8 cellular contexts compared by ENCODE assay signal in the genomic region with DNA sequence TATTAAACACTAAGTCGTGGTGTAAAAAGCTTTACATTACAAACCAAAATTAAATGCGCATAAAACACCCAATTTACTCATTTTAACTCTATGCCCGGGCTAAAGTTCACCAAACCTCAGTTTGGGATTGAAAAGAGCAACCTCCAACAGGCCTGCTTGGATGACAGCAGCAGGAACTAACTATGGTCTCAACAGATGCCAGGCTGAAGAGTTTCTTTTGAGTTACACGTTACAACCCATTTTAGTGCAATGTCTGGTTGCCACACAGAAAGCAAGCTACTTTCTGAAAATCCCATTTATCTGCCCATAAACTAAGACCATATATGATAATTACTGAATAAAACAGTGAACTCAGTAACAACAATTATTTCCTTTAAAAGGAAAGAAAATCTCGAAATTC. TPM values are rescaled to one million over a fixed set of nuclear protein-coding genes. Genes with fewer than 3 reads are reported as not detected.
DNase-seq lines count a peak whose midpoint lies in the region; ATAC-seq and TF ChIP-seq lines count a peak whose summit lies in the region.

No MANE protein-coding gene starts in this region.

- H2AFZ ChIP-seq in KMS-11 (ENCODE audit: low read depth) (no peak overlapping the region), neural cell (ENCODE audit: low read depth, low read length) (no peak overlapping the region)

- TF ChIP-seq CTCF in BJ (IDR thresholded peaks at IDR 0.05; ENCODE audit: insufficient read depth, low read depth, low read length) (no peak), KMS-11 (conservative IDR thresholded peaks at IDR 0.05; ENCODE audit: low read depth, low read length) (no peak), dorsolateral prefrontal cortex (IDR thresholded peaks at IDR 0.05 in 54 of 56, conservative IDR thresholded peaks at IDR 0.05 in 2 of 56; ENCODE audit: low read depth in 1 of 56, partially characterized antibody in 56 of 56) (no peak), neural cell (IDR thresholded peaks at IDR 0.05; ENCODE audit: poor library complexity, severe bottlenecking) (no peak)

- POLR2A ChIA-PET in BJ (lab: Charles Lee): no interaction called here

- H3K79me2 ChIP-seq in KMS-11 (ENCODE audit: insufficient read depth, low read depth) (no peaks in the 10 kb centered on the region), neural cell (replicated peaks; ENCODE audit: insufficient read depth, low read length) (peaks cover 26% of the 10 kb centered on the region)

- DNase-seq in BJ (ENCODE audit: low read depth): no peak
- no peak for DNase-seq in dorsolateral prefrontal cortex
- DNase-seq in LoVo (ENCODE audit: low spot score): no peak
- no peak for DNase-seq in mesenteric fat pad (ENCODE audit: low spot score)

- H4K20me1 ChIP-seq in KMS-11 (ENCODE audit: insufficient read depth) (no peaks in the 10 kb centered on the region), neural cell (ENCODE audit: insufficient read depth) (no peaks in the 10 kb centered on the region)

- intact Hi-C loops in dorsolateral prefrontal cortex (cut with DNase I): no loop called here

- CTCF ChIA-PET in BJ (lab: Yijun Ruan, JAX): no interaction called here

- no peak for TF ChIP-seq RAD21 in neural cell (conservative IDR thresholded peaks at IDR 0.05)

- H3K9ac ChIP-seq in KMS-11 (no peak overlapping the region), neural cell (ENCODE audit: low read length) (peak overlapping the region; percentile 69)

- H3K9me3 ChIP-seq in neural cell (ENCODE audit: low read length): no peaks in the 10 kb centered on the region

- H3K4me2 ChIP-seq in KMS-11 (peak overlapping the region; percentile 66; the same call in 1 of the 2 replicates), neural cell (ENCODE audit: low read length) (peak overlapping the region; percentile 66)

- ATAC-seq in HG02623 (IDR thresholded peaks at IDR 0.05; ENCODE audit: unreplicated experiment) (no peak), HG03108 (IDR thresholded peaks at IDR 0.05; ENCODE audit: unreplicated experiment) (no peak)

- H3K9me2 ChIP-seq in neural cell (ENCODE audit: insufficient read depth, low read length): no peaks in the 10 kb centered on the region

- no peak for TF ChIP-seq EP300 in neural cell (conservative IDR thresholded peaks at IDR 0.05; ENCODE audit: poor library complexity, severe bottlenecking)

- no peaks in the 10 kb centered on the region for H3F3A ChIP-seq in neural cell (ENCODE audit: insufficient read depth, low read length, poor library complexity, severe bottlenecking)

- H3K27ac ChIP-seq in KMS-11 (no peak overlapping the region), dorsolateral prefrontal cortex (peak overlapping the region in 56 of 59 donors; percentile 35 to 98 (median 92)), neural cell (ENCODE audit: low read length) (no peak overlapping the region)

- peaks cover 1% of the 10 kb centered on the region; the same call in 1 of the 2 replicates for H3K36me3 ChIP-seq in BJ (ENCODE audit: control insufficient read depth, insufficient read depth, low read length)
- no peaks in the 10 kb centered on the region for H3K36me3 ChIP-seq in KMS-11 (ENCODE audit: insufficient read depth)
- H3K36me3 ChIP-seq in neural cell (ENCODE audit: insufficient read depth, low read length): no peaks in the 10 kb centered on the region

- H3K27me3 ChIP-seq in BJ (ENCODE audit: control insufficient read depth, insufficient read depth, low read length) (no peaks in the 10 kb centered on the region), KMS-11 (ENCODE audit: insufficient read depth, low read depth) (no peaks in the 10 kb centered on the region; the same call in 1 of the 2 replicates), dorsolateral prefrontal cortex (no peaks in the 10 kb centered on the region), neural cell (ENCODE audit: insufficient read depth, low read depth, low read length) (no peaks in the 10 kb centered on the region)

- H3K4me3 ChIP-seq in BJ (ENCODE audit: low read depth, low read length): peak overlapping the region; percentile 85
- no peak overlapping the region for H3K4me3 ChIP-seq in KMS-11 (IDR thresholded peaks at IDR 0.05; ENCODE audit: insufficient read depth, low read depth, low read length)
- peak overlapping the region; percentile 60 to 95 (median 85) for H3K4me3 ChIP-seq in dorsolateral prefrontal cortex
- H3K4me3 ChIP-seq in neural cell (ENCODE audit: low read length): peak overlapping the region; percentile 82

- no peaks in the 10 kb centered on the region for H3K4me1 ChIP-seq in KMS-11 (ENCODE audit: low read depth, poor library complexity, severe bottlenecking)

TF ChIP-seq in neural cell, 6 proteins besides CTCF, POLR2A, EP300 and RAD21:
- TF ChIP-seq SMC3 (conservative IDR thresholded peaks at IDR 0.05; ENCODE audit: poor library complexity) (no peak), TAF1 (IDR thresholded peaks at IDR 0.05; ENCODE audit: low read depth) (no peak)
- TF ChIP-seq, protein P1, sequence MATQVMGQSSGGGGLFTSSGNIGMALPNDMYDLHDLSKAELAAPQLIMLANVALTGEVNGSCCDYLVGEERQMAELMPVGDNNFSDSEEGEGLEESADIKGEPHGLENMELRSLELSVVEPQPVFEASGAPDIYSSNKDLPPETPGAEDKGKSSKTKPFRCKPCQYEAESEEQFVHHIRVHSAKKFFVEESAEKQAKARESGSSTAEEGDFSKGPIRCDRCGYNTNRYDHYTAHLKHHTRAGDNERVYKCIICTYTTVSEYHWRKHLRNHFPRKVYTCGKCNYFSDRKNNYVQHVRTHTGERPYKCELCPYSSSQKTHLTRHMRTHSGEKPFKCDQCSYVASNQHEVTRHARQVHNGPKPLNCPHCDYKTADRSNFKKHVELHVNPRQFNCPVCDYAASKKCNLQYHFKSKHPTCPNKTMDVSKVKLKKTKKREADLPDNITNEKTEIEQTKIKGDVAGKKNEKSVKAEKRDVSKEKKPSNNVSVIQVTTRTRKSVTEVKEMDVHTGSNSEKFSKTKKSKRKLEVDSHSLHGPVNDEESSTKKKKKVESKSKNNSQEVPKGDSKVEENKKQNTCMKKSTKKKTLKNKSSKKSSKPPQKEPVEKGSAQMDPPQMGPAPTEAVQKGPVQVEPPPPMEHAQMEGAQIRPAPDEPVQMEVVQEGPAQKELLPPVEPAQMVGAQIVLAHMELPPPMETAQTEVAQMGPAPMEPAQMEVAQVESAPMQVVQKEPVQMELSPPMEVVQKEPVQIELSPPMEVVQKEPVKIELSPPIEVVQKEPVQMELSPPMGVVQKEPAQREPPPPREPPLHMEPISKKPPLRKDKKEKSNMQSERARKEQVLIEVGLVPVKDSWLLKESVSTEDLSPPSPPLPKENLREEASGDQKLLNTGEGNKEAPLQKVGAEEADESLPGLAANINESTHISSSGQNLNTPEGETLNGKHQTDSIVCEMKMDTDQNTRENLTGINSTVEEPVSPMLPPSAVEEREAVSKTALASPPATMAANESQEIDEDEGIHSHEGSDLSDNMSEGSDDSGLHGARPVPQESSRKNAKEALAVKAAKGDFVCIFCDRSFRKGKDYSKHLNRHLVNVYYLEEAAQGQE (IDR thresholded peaks at IDR 0.05; ENCODE audit: borderline replicate concordance): no peak

RNA-seq across cellular contexts. Expression of a gene that starts 2.2 kb away (rescaled TPM):
- polyA plus RNA-seq in BJ (2011; rRNA removed) (10.8 and 14.4 TPM in 2 replicates), neural cell (16.0 and 16.9 TPM in 2 replicates)
- 11.7 and 13.6 TPM in 2 replicates for polyA minus RNA-seq in BJ (2011; rRNA and poly(A)+ RNA removed)
- total RNA-seq in dorsolateral prefrontal cortex (100 to 1,000 TPM in 105 of 120 experiments, 10 to 100 TPM in 15; 71.8 to 197 (median 132) TPM), mesenteric fat pad (16.5 TPM)
- polyA minus RNA-seq in neural cell: 32.6 and 42.0 TPM in 2 replicates

Comparison
In these comparisons a context has a peak if more than half of its experiments do, and no peak if none do; other contexts are left out.
1. H3K27ac ChIP-seq: peak in dorsolateral prefrontal cortex (56 of 59); none in KMS-11 (single experiment) and neural cell (single experiment).